In genomic region chr7:128919881-128920789, GRCh38 we compare ENCODE assay signal across 15 cellular contexts. TPM values are rescaled to one million over a fixed set of nuclear protein-coding genes. Genes with fewer than 3 reads are reported as not detected.
A peak's percentile ranks its signal among the peaks of the same experiment; 100 is the strongest.
DNase-seq lines count a peak whose midpoint lies in the region; ATAC-seq, FAIRE-seq and TF ChIP-seq lines count a peak whose summit lies in the region.
"Had no signal": no experiment of that assay in that cellular context is flagged by ENCODE, and none has a peak within 500 bp of the region (broad histone marks: within the 10 kb centered on the region; RNA-seq: fewer than 3 reads in every experiment).

No MANE protein-coding gene starts in this region.

- H2AK5ac ChIP-seq in IMR-90 (ENCODE audit: low read depth, low read length) (no peak overlapping the region), H1 (ENCODE audit: low read depth, low read length) (0 out of 2 replicates have a peak overlapping the region, but pooled peaks have one; percentile 6)

- peaks cover 5% of the 10 kb centered on the region; the same call in 1 of the 2 replicates for H3K23me2 ChIP-seq in H1 (ENCODE audit: low read depth, low read length)

- H3K4me1 ChIP-seq in IMR-90 (ENCODE audit: control insufficient read depth, insufficient read depth, low read length) (peaks cover 2% of the 10 kb centered on the region; the same call in 1 of the 2 replicates), H1 (replicated peaks in 1 of 4; ENCODE audit: control insufficient read depth in 3 of 4, insufficient read depth in 4 of 4, low read length in 3 of 4) (peaks cover 2 to 12% (median 3%) of the 10 kb centered on the region in 4 experiments; a peak in 4 of 7 replicates)
- H3K4me1 ChIP-seq: colonic mucosa had no signal

- TF ChIP-seq POLR2A in IMR-90 (IDR thresholded peaks at IDR 0.05; ENCODE audit: low read depth, low read length) (no peak), H1 (IDR thresholded peaks at IDR 0.05; ENCODE audit: control extremely low read depth in 1 of 2, low read depth in 2 of 2, low read length in 2 of 2) (no peak)

- no peaks in the 10 kb centered on the region for H3K79me1 ChIP-seq in IMR-90 (ENCODE audit: low read depth in 1 of 2, low read length in 2 of 2)
- H3K79me1 ChIP-seq in H1 (ENCODE audit: low read depth, low read length), result no peaks in the 10 kb centered on the region

- no peaks in the 10 kb centered on the region for H3K9me1 ChIP-seq in IMR-90 (ENCODE audit: insufficient read depth, low read length)

- H2BK12ac ChIP-seq in H1 (ENCODE audit: low read depth, low read length), result no peak overlapping the region

- H2AFZ ChIP-seq in IMR-90 (replicated peaks; ENCODE audit: low read length, poor library complexity) (no peak overlapping the region), H1 (ENCODE audit: low read length) (no peak overlapping the region)
- H2AFZ ChIP-seq: GM23248 had no signal

- H3K14ac ChIP-seq in IMR-90 (replicated peaks; ENCODE audit: low read depth, low read length), result no peak overlapping the region
- H3K14ac ChIP-seq in H1 (ENCODE audit: insufficient read length), result no peak overlapping the region

- H4K91ac ChIP-seq in IMR-90 (ENCODE audit: insufficient read depth, low read depth, low read length), result no peak overlapping the region
- no peak overlapping the region for H4K91ac ChIP-seq in H1 (replicated peaks; ENCODE audit: insufficient read length, low read length)

- TF ChIP-seq CTCF in IMR-90 (conservative IDR thresholded peaks at IDR 0.05; ENCODE audit: low read depth, low read length) (0 out of 2 replicates have a peak, but pooled peaks have one; percentile 2), H1 (IDR thresholded peaks at IDR 0.05; ENCODE audit: control extremely low read depth in 1 of 3, insufficient read depth in 1 of 3, low read depth in 1 of 3, low read length in 3 of 3) (peak; percentile 22 to 27 (median 24))

- H3K36me3 ChIP-seq in IMR-90 (ENCODE audit: control insufficient read depth, insufficient read depth, low read length), result no peaks in the 10 kb centered on the region
- H3K36me3 ChIP-seq in H1 (ENCODE audit: control insufficient read depth in 2 of 4, insufficient read depth in 4 of 4, low read length in 3 of 4), result no peaks in the 10 kb centered on the region
- H3K36me3 ChIP-seq: colonic mucosa had no signal

- no peak overlapping the region for H2BK15ac ChIP-seq in IMR-90 (ENCODE audit: low read depth, low read length)
- no peak overlapping the region for H2BK15ac ChIP-seq in H1 (ENCODE audit: low read length)

- no peak overlapping the region for H2BK120ac ChIP-seq in IMR-90 (ENCODE audit: low read depth, low read length)
- no peak overlapping the region for H2BK120ac ChIP-seq in H1 (replicated peaks; ENCODE audit: low read depth, low read length)

- H2BK5ac ChIP-seq in IMR-90 (ENCODE audit: low read depth, low read length, poor library complexity, severe bottlenecking), result no peak overlapping the region
- no peak overlapping the region for H2BK5ac ChIP-seq in H1 (ENCODE audit: low read depth, low read length)

- TF ChIP-seq EP300 in H1 (IDR thresholded peaks at IDR 0.05; ENCODE audit: borderline replicate concordance in 1 of 2, low read depth in 2 of 2, low read length in 2 of 2), result no peak

- H3K18ac ChIP-seq in IMR-90 (ENCODE audit: low read depth, low read length) (no peak overlapping the region), H1 (ENCODE audit: extremely low read depth, low read length) (0 out of 2 replicates have a peak overlapping the region, but pooled peaks have one; percentile 42)

- in situ Hi-C loops in IMR-90 (cut with MboI; ENCODE audit: low sequenced_read_pairs), result no loop called here

- H2BK20ac ChIP-seq in IMR-90 (ENCODE audit: low read depth, low read length), result no peak overlapping the region
- H2BK20ac ChIP-seq in H1 (ENCODE audit: low read length), result 0 out of 2 replicates have a peak overlapping the region, but pooled peaks have one; percentile 50

- no peak for FAIRE-seq in H1 (lab: Jason Lieb, UNC)

- POLR2A ChIA-PET in IMR-90 (lab: Charles Lee; ENCODE audit: unreplicated experiment), result no interaction called here
- POLR2A ChIA-PET in H1 (lab: Charles Lee; ENCODE audit: partially characterized antibody), result interaction anchor here (1.8 kb wide), 1 partner anchor 11 kb away, joined by 5 read pairs; no protein-coding TSS in a partner anchor

- no peaks in the 10 kb centered on the region for H3K79me2 ChIP-seq in H1 (ENCODE audit: control insufficient read depth in 1 of 2, insufficient read depth in 2 of 2, low read length in 2 of 2)

- H4K5ac ChIP-seq in IMR-90 (ENCODE audit: low read depth, low read length), result no peak overlapping the region
- H4K5ac ChIP-seq in H1 (ENCODE audit: insufficient read length, low read depth, low read length), result no peak overlapping the region

- WGBS in IMR-90 (ENCODE audit: extremely low coverage in 2 of 2, insufficient read length in 1 of 2), 2 experiments, result 44% methylated on average over 4 of the region's 14 CpGs; no CpG with 5 or more reads in 1 of the 2 experiments
- 58% methylated on average over 14 of the region's 14 CpGs; no CpG with 5 or more reads in 1 of the 2 experiments for WGBS in H1 (ENCODE audit: extremely low coverage in 1 of 2, insufficient coverage in 1 of 2, insufficient read length in 1 of 2, insufficient replicate concordance in 2 of 2, low coverage in 1 of 2, low lambda C conversion rate in 2 of 2, missing lambda C conversion rate in 1 of 2), 2 experiments

- H3K27ac ChIP-seq in IMR-90 (ENCODE audit: insufficient read depth, low read length), result no peak overlapping the region
- H3K27ac ChIP-seq in H1 (ENCODE audit: low read depth, low read length), result no peak overlapping the region
- H3K27ac ChIP-seq: colonic mucosa, GM23248, testis had no signal

- no peak overlapping the region for H2AK9ac ChIP-seq in IMR-90 (replicated peaks; ENCODE audit: low read depth, low read length, poor library complexity)

- H3K27me3 ChIP-seq in IMR-90 (ENCODE audit: control insufficient read depth, insufficient read depth, low read length) (peaks cover 81% of the 10 kb centered on the region), H1 (replicated peaks in 1 of 4; ENCODE audit: control insufficient read depth in 3 of 4, extremely low read depth in 1 of 4, insufficient read depth in 3 of 4, low read length in 3 of 4) (peaks cover 16 to 25% (median 24%) of the 10 kb centered on the region in 4 experiments)
- H3K27me3 ChIP-seq: testis had no signal

- DNase-seq in NCI-H82 (lab: John Stamatoyannopoulos, UW), result peak; percentile 40
- no peak for DNase-seq in NCI-H82 treated with DMSO at 0.1 percent for 48 hours (lab: John Stamatoyannopoulos, UW; ENCODE audit: unreplicated experiment)
- DNase-seq in IMR-90, result no peak
- DNase-seq in H1 (ENCODE audit: low read depth in 1 of 2, low spot score in 2 of 2), result peak in 1 of 2 experiments; percentile 57
- peak; percentile 38 for DNase-seq in posterior vena cava (ENCODE audit: low spot score)
- DNase-seq in HUDEP-2 (lab: John Stamatoyannopoulos, UW; ENCODE audit: unreplicated experiment in 76 of 76), result no peak
- DNase-seq: colonic mucosa, DMS153, GM23248, NCI-H187, testis had no signal

- CTCF ChIA-PET in IMR-90 (lab: Yijun Ruan, JAX), result no interaction called here
- CTCF ChIA-PET in H1 (lab: Charles Lee; ENCODE audit: partially characterized antibody), result interaction anchor here (1.0 to 4.5 kb wide), 9 partner anchors 9 to 172 kb away, joined by 3 to 32 read pairs (median 5); partner anchors contain the start of gene KCP

- H4K8ac ChIP-seq in IMR-90 (ENCODE audit: low read depth in 2 of 2, low read length in 2 of 2) (no peak overlapping the region), H1 (ENCODE audit: extremely low read depth, insufficient read depth, low read length) (no peak overlapping the region)

- H3K9ac ChIP-seq in IMR-90 (ENCODE audit: low read depth, low read length) (no peak overlapping the region), H1 (replicated peaks in 1 of 4; ENCODE audit: extremely low read depth in 1 of 4, low read depth in 3 of 4, low read length in 3 of 4) (no peak overlapping the region)
- H3K9ac ChIP-seq: GM23248 had no signal

- BruUV-seq in IMR-90 (replicated peaks; lab: Mats Ljungman, UMichigan), result no TSS peak

- H3K4me3 ChIP-seq in IMR-90 (ENCODE audit: insufficient read depth, low read depth, low read length), result no peak overlapping the region
- no peak overlapping the region for H3K4me3 ChIP-seq in H1 (ENCODE audit: extremely low read depth in 1 of 4, insufficient read depth in 2 of 4, low read depth in 3 of 4, low read length in 4 of 4)
- H3K4me3 ChIP-seq: colonic mucosa, GM23248, testis had no signal

- ATAC-seq in IMR-90 (ENCODE audit: low read depth) (no peak), GM18873 (IDR thresholded peaks at IDR 0.05; ENCODE audit: low FRiP score, unreplicated experiment) (no peak), GM21529 (IDR thresholded peaks at IDR 0.05; ENCODE audit: unreplicated experiment) (no peak)

- H3K4ac ChIP-seq in IMR-90 (ENCODE audit: low read depth, low read length), result no peak overlapping the region
- H3K4ac ChIP-seq in H1 (replicated peaks; ENCODE audit: insufficient read length, low read depth, low read length), result no peak overlapping the region

- dilution Hi-C loops in IMR-90 (cut with HindIII; ENCODE audit: low sequenced_read_pairs, unreplicated experiment), result no loop called here

- TF ChIP-seq RAD21 in IMR-90 (IDR thresholded peaks at IDR 0.05; ENCODE audit: low read length) (no peak), H1 (IDR thresholded peaks at IDR 0.05 in 1 of 2, conservative IDR thresholded peaks at IDR 0.05 in 1 of 2; ENCODE audit: low read depth in 2 of 2, low read length in 2 of 2) (peak; percentile 26 to 52; a peak in 3 of 4 replicates)

- H3K9me3 ChIP-seq in IMR-90 (ENCODE audit: control insufficient read depth, insufficient read depth, low read length) (peaks cover 5% of the 10 kb centered on the region), H1 (ENCODE audit: insufficient read depth in 2 of 2, low read depth in 1 of 2, low read length in 1 of 2) (no peaks in the 10 kb centered on the region)
- H3K9me3 ChIP-seq: colonic mucosa, testis had no signal

- H4K20me1 ChIP-seq in IMR-90 (ENCODE audit: insufficient read depth, low read length) (0 out of 2 replicates have a peak, but pooled peaks cover 3% of the 10 kb centered on the region), H1 (replicated peaks in 1 of 2; ENCODE audit: control insufficient read depth in 1 of 2, insufficient read depth in 2 of 2, low read length in 2 of 2) (peaks cover 0 to 1% of the 10 kb centered on the region in 2 experiments)

- no peak overlapping the region for H3K4me2 ChIP-seq in IMR-90 (ENCODE audit: low read depth, low read length)
- no peak overlapping the region for H3K4me2 ChIP-seq in H1 (ENCODE audit: insufficient read depth in 1 of 2, low read depth in 2 of 2, low read length in 2 of 2)

- H3K23ac ChIP-seq in IMR-90 (ENCODE audit: low read depth, low read length) (no peak overlapping the region; the same call in 1 of the 2 replicates), H1 (ENCODE audit: insufficient read length) (no peak overlapping the region)

- H3K56ac ChIP-seq in IMR-90 (ENCODE audit: extremely low read depth, insufficient read depth, low read length) (no peak overlapping the region), H1 (replicated peaks; ENCODE audit: insufficient read length, low read depth, low read length) (no peak overlapping the region)

- intact Hi-C loops in IMR-90 (cut with micrococcal nuclease), result no loop called here
- intact Hi-C loops in posterior vena cava (cut with DNase I), result no loop called here

RNA-seq across cellular contexts. Expression of gene KCP, which starts 9.6 kb away (rescaled TPM):
- not detected in 2 replicates for total RNA-seq in IMR-90 (2012; rRNA removed)
- polyA plus RNA-seq in IMR-90 (2012; rRNA removed), result 0.03 and 0.07 TPM in 2 replicates
- 0.03 TPM in 1 of 2 replicates, not detected in the other for polyA plus RNA-seq in IMR-90 (2012; cell fraction: cytosol; rRNA removed)
- polyA plus RNA-seq in IMR-90 (2012; cell fraction: nucleus; rRNA removed; ENCODE audit: low replicate concordance), result 0.17 and 0.33 TPM in 2 replicates
- 1.8 and 2.0 TPM in 2 replicates for total RNA-seq in H1 (2021; fragmentation: NEBNext Ultra II Directional; extraction: Animal tissue kit (Norgen Biotek cat#: 25700))
- 1.3 and 2.1 TPM in 2 replicates for polyA plus RNA-seq in H1 (2011; rRNA removed)
- polyA plus RNA-seq in H1 (2011; cell fraction: cytosol; rRNA removed), result 1.6 TPM
- 8.1 TPM for polyA plus RNA-seq in H1 (2011; cell fraction: nucleus; rRNA removed)
- 1.1 to 2.3 TPM (median 1.6 TPM) in 4 replicates for polyA plus RNA-seq in H1 (2012, experiment 1 of 2)
- 0.51 TPM for polyA plus RNA-seq in H1 (2012, experiment 2 of 2)
- 1.8 TPM for polyA plus RNA-seq in H1 (2013, experiment 1 of 2)
- 1.5 TPM for polyA plus RNA-seq in H1 (2013, experiment 2 of 2)
- 1.1 and 1.4 TPM in 2 replicates for polyA minus RNA-seq in H1 (2011; rRNA and poly(A)+ RNA removed)
- 0.59 TPM for polyA minus RNA-seq in H1 (2011; cell fraction: cytosol; rRNA and poly(A)+ RNA removed)
- polyA minus RNA-seq in H1 (2011; cell fraction: nucleus; rRNA and poly(A)+ RNA removed), result 4.3 TPM
- total RNA-seq in posterior vena cava, result 1 to 10 TPM in 1 of 2 donors, under 1 TPM in 1; 0.95 to 1.3 TPM
- total RNA-seq: GM23248, lung microvascular endothelial cell had no signal

RNA-seq across cellular contexts. Expression of gene IRF5, which starts 17.6 kb away (rescaled TPM):
- total RNA-seq in IMR-90 (2012; rRNA removed), result 0.18 TPM in 1 of 2 replicates, not detected in the other
- polyA plus RNA-seq in IMR-90 (2012; rRNA removed), result 0.14 TPM in 1 of 2 replicates, not detected in the other
- 0.08 TPM in 1 of 2 replicates, not detected in the other for polyA plus RNA-seq in IMR-90 (2012; cell fraction: cytosol; rRNA removed)
- 0.15 and 0.24 TPM in 2 replicates for polyA plus RNA-seq in IMR-90 (2012; cell fraction: nucleus; rRNA removed; ENCODE audit: low replicate concordance)
- 0.28 and 0.75 TPM in 2 replicates for total RNA-seq in H1 (2021; fragmentation: NEBNext Ultra II Directional; extraction: Animal tissue kit (Norgen Biotek cat#: 25700))
- 1.1 and 1.5 TPM in 2 replicates for polyA plus RNA-seq in H1 (2011; rRNA removed)
- polyA plus RNA-seq in H1 (2011; cell fraction: cytosol; rRNA removed), result 1.5 TPM
- polyA plus RNA-seq in H1 (2011; cell fraction: nucleus; rRNA removed), result 2.5 TPM
- polyA plus RNA-seq in H1 (2012, experiment 1 of 2), result 0.93 to 1.4 TPM (median 1.2 TPM) in 4 replicates
- polyA plus RNA-seq in H1 (2012, experiment 2 of 2), result 1.7 TPM
- 0.55 TPM for polyA plus RNA-seq in H1 (2013, experiment 1 of 2)
- 0.44 TPM for polyA plus RNA-seq in H1 (2013, experiment 2 of 2)
- 0.83 and 1.8 TPM in 2 replicates for polyA minus RNA-seq in H1 (2011; rRNA and poly(A)+ RNA removed)
- 1.2 TPM for polyA minus RNA-seq in H1 (2011; cell fraction: cytosol; rRNA and poly(A)+ RNA removed)
- polyA minus RNA-seq in H1 (2011; cell fraction: nucleus; rRNA and poly(A)+ RNA removed), result 1.1 TPM
- total RNA-seq in posterior vena cava, result 10 to 100 TPM in 1 of 2 donors, 1 to 10 TPM in 1; 5.8 to 10.3 TPM
- total RNA-seq: lung microvascular endothelial cell had no signal
- polyA plus RNA-seq: fibroblast of lung had no signal

RNA-seq across cellular contexts. Expression of gene ATP6V1F, which starts 57.5 kb away (rescaled TPM):
- total RNA-seq in IMR-90 (2012; rRNA removed), result 61.1 and 104 TPM in 2 replicates
- polyA plus RNA-seq in IMR-90 (2012; rRNA removed), result 321 and 346 TPM in 2 replicates
- polyA plus RNA-seq in IMR-90 (2012; cell fraction: cytosol; rRNA removed), result 128 and 421 TPM in 2 replicates
- polyA plus RNA-seq in IMR-90 (2012; cell fraction: nucleus; rRNA removed; ENCODE audit: low replicate concordance), result 84.2 and 106 TPM in 2 replicates
- 104 TPM in 2 replicates for total RNA-seq in H1 (2021; fragmentation: NEBNext Ultra II Directional; extraction: Animal tissue kit (Norgen Biotek cat#: 25700))
- 318 and 344 TPM in 2 replicates for polyA plus RNA-seq in H1 (2011; rRNA removed)
- 227 TPM for polyA plus RNA-seq in H1 (2011; cell fraction: cytosol; rRNA removed)
- 147 TPM for polyA plus RNA-seq in H1 (2011; cell fraction: nucleus; rRNA removed)
- polyA plus RNA-seq in H1 (2012, experiment 1 of 2), result 165 to 195 TPM (median 180 TPM) in 4 replicates
- 412 TPM for polyA plus RNA-seq in H1 (2012, experiment 2 of 2)
- 164 TPM for polyA plus RNA-seq in H1 (2013, experiment 1 of 2)
- polyA plus RNA-seq in H1 (2013, experiment 2 of 2), result 168 TPM
- 36.9 and 39.0 TPM in 2 replicates for polyA minus RNA-seq in H1 (2011; rRNA and poly(A)+ RNA removed)
- polyA minus RNA-seq in H1 (2011; cell fraction: cytosol; rRNA and poly(A)+ RNA removed), result 25.6 TPM
- polyA minus RNA-seq in H1 (2011; cell fraction: nucleus; rRNA and poly(A)+ RNA removed), result 35.3 TPM
- total RNA-seq in posterior vena cava, result 100 to 1,000 TPM; 106 to 115 TPM

Comparison
In these comparisons a context has a peak if more than half of its experiments do, and no peak if none do; other contexts are left out.
1. DNase-seq: peak in NCI-H82 (single experiment) and posterior vena cava (single experiment); none in NCI-H82 treated with DMSO at 0.1 percent for 48 hours (single experiment), IMR-90 (single experiment) and HUDEP-2 (0 of 76).